In the genomic region with DNA sequence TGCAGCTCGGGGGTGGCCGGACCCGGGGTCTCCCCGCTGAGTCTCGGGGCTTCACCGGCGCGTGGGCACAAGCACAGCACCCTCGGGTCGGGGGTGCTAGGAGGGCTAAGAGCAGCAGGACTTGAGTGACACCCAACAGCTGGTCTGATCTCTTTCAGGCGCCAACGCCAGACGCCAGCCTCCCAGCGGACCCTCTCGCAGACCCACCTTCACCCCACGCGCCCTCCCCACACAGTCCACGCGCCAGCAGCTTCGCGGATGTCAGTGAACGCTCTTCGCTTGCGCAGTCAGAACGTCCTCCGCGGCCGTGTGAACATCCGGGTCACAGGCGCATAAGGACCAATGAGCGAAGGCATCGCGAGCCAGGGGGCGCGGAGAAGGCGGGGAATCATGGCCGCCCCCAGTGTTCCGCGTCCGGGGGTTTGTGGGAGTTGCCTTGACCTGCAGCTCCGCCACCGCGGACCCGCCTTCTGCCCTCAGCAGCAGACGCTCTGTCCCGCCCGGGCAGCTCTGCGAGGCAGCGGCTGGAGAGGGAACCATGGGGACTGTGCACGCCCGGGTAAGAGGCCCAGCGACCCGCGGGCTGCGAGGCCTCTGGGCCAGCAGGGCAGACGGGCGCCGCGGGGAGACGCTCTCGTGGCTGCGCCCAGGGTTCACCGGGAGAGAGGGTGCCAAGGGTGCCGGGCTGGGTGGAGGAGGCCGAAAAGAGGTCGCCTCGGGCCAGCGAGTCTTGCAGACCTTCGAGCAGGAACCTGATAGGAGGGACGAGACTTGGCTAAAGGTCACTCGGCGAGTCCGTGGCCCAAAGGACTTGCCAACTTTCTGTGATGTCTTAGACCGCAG, we compare ENCODE assay signal across 8 cellular contexts. TPM values are rescaled to one million over a fixed set of nuclear protein-coding genes. Genes with fewer than 3 reads are reported as not detected.
A peak's percentile ranks its signal among the peaks of the same experiment; 100 is the strongest.
DNase-seq lines count a peak whose midpoint lies in the region; ATAC-seq, FAIRE-seq and TF ChIP-seq lines count a peak whose summit lies in the region.

A gene (plus strand): TSS at position 403 of the 843 bp plus-strand sequence. CDS start 136 bp downstream, at position 539.

- peak; percentile 81 for ATAC-seq in GM21367 (IDR thresholded peaks at IDR 0.05; ENCODE audit: unreplicated experiment)

- H4K20me1 ChIP-seq in OCI-LY1 (ENCODE audit: insufficient read depth, low read length): no peaks in the 10 kb centered on the region

- no peaks in the 10 kb centered on the region; the same call in 1 of the 2 replicates for H3K4me1 ChIP-seq in Caco-2
- peaks cover 19% of the 10 kb centered on the region for H3K4me1 ChIP-seq in OCI-LY1 (ENCODE audit: insufficient read depth, low read length, severe bottlenecking)

- peaks cover 6% of the 10 kb centered on the region for H3K4me1 Mint-ChIP-seq in Caco-2 (ENCODE audit: low read depth, unreplicated experiment)
- H3K4me1 Mint-ChIP-seq in endothelial cell (ENCODE audit: unreplicated experiment): peaks cover 26% of the 10 kb centered on the region

- DNase-seq in Caco-2 (peak; percentile 91 to 92), HTR-8/SVneo (ENCODE audit: insufficient read length, low spot score) (peak; percentile 89), endothelial cell (ENCODE audit: low spot score) (peak; percentile 89), midbrain (lab: John Stamatoyannopoulos, UW) (peak; percentile 97)
- peak; percentile 94 for DNase-seq in activated CD8-positive, alpha-beta memory T cell treated with anti-CD3 and anti-CD28 coated beads, Interleukin-2, amount 50 U/mL, for 48 hours
- peak; percentile 78 to 81 for DNase-seq in stimulated activated CD8-positive, alpha-beta memory T cell treated with anti-CD3 and anti-CD28 coated beads, Interleukin-2, amount 100 ng/mL, for 1 hour (ENCODE audit: low read depth in 2 of 2)

- no peaks in the 10 kb centered on the region for H3K27me3 Mint-ChIP-seq in Caco-2 (ENCODE audit: insufficient read depth, unreplicated experiment)
- peaks cover 12% of the 10 kb centered on the region for H3K27me3 Mint-ChIP-seq in endothelial cell (ENCODE audit: unreplicated experiment)

- H3K9ac ChIP-seq in OCI-LY1 (ENCODE audit: low read length): peak within 1 kb of the TSS; percentile 91

- no peaks in the 10 kb centered on the region for H3K27me3 ChIP-seq in Caco-2 (replicated peaks; ENCODE audit: control insufficient read depth, insufficient read depth, low read length)
- no peaks in the 10 kb centered on the region for H3K27me3 ChIP-seq in OCI-LY1 (ENCODE audit: insufficient read depth, low read length)

- H3K36me3 ChIP-seq in Caco-2 (ENCODE audit: control insufficient read depth, insufficient read depth, low read length): no peaks in the 10 kb centered on the region; the same call in 1 of the 2 replicates
- no peaks in the 10 kb centered on the region for H3K36me3 ChIP-seq in OCI-LY1 (ENCODE audit: insufficient read depth, low read length)

- H3K9me2 ChIP-seq in OCI-LY1 (ENCODE audit: low read depth, low read length): no peaks in the 10 kb centered on the region

- H3K36me3 Mint-ChIP-seq in Caco-2 (ENCODE audit: insufficient read depth, unreplicated experiment) (no peaks in the 10 kb centered on the region), endothelial cell (ENCODE audit: low read depth, unreplicated experiment) (no peaks in the 10 kb centered on the region)

- H3F3A ChIP-seq in OCI-LY1 (ENCODE audit: insufficient read depth, low read length): no peaks in the 10 kb centered on the region

- H3K4me2 ChIP-seq in OCI-LY1 (ENCODE audit: low read length): peak within 1 kb of the TSS; percentile 95

- H3K9me3 Mint-ChIP-seq in Caco-2 (ENCODE audit: unreplicated experiment) (no peaks in the 10 kb centered on the region), endothelial cell (ENCODE audit: unreplicated experiment) (no peaks in the 10 kb centered on the region)

- peaks cover 27% of the 10 kb centered on the region for H3K79me2 ChIP-seq in OCI-LY1 (ENCODE audit: insufficient read depth, low read length)

- no peak within 1 kb of the TSS for H2AFZ ChIP-seq in OCI-LY1 (ENCODE audit: low read length)

- no peak for TF ChIP-seq CTCF in Caco-2 (IDR thresholded peaks at IDR 0.05; ENCODE audit: insufficient read depth in 1 of 2, low read depth in 1 of 2, low read length in 1 of 2, severe bottlenecking in 1 of 2, unreplicated experiment in 1 of 2)
- no peak for TF ChIP-seq CTCF in OCI-LY1 (IDR thresholded peaks at IDR 0.05; ENCODE audit: low read length)
- TF ChIP-seq CTCF in endothelial cell (IDR thresholded peaks at IDR 0.05; ENCODE audit: unreplicated experiment): no peak

- H3K27ac ChIP-seq in OCI-LY1 (ENCODE audit: low read depth, low read length, poor library complexity, severe bottlenecking): peak within 1 kb of the TSS; percentile 43

- no TSS peak for BruUV-seq in Caco-2 (replicated peaks; lab: Mats Ljungman, UMichigan)

- POLR2A ChIA-PET in Caco-2 (lab: Charles Lee): no interaction called here

- CTCF ChIA-PET in Caco-2 (lab: Charles Lee): interaction anchor here (0.5 to 2.0 kb wide), 3 partner anchors 9 to 130 kb away, joined by 3 to 16 read pairs (median 5); no protein-coding TSS in a partner anchor

- H3K4me3 ChIP-seq in Caco-2 (ENCODE audit: low read depth, low read length) (peak within 1 kb of the TSS; percentile 82), OCI-LY1 (ENCODE audit: low read depth, low read length, poor library complexity, severe bottlenecking) (peak within 1 kb of the TSS; percentile 95)

- FAIRE-seq in HTR-8/SVneo (lab: Jason Lieb, UNC): peak; percentile 92

- intact Hi-C loops in Caco-2 (cut with micrococcal nuclease; ENCODE audit: unreplicated experiment): no loop called here

- H3K4me3 Mint-ChIP-seq in Caco-2 (ENCODE audit: unreplicated experiment) (peak within 1 kb of the TSS; percentile 85), endothelial cell (ENCODE audit: unreplicated experiment) (peak within 1 kb of the TSS; percentile 97)

- no peaks in the 10 kb centered on the region for H3K9me3 ChIP-seq in Caco-2
- H3K9me3 ChIP-seq in OCI-LY1 (ENCODE audit: low read length): no peaks in the 10 kb centered on the region

- H3K27ac Mint-ChIP-seq in Caco-2 (ENCODE audit: unreplicated experiment) (peak within 1 kb of the TSS; percentile 79), endothelial cell (ENCODE audit: unreplicated experiment) (peak within 1 kb of the TSS; percentile 93)

RNA-seq across cellular contexts. Expression of the gene that starts here (rescaled TPM):
- total RNA-seq in Caco-2 (2022) (59.9 and 66.4 TPM in 2 replicates), endothelial cell (ENCODE audit: unreplicated experiment) (81.6 TPM)

Comparison
In these comparisons a context has a peak if more than half of its experiments do, and no peak if none do; other contexts are left out.
1. Peak in every context shown above with its lines: DNase-seq, ATAC-seq, H3K4me3 ChIP-seq and H3K27ac ChIP-seq.